8 cellular contexts compared by ENCODE assay signal in the genomic region with DNA sequence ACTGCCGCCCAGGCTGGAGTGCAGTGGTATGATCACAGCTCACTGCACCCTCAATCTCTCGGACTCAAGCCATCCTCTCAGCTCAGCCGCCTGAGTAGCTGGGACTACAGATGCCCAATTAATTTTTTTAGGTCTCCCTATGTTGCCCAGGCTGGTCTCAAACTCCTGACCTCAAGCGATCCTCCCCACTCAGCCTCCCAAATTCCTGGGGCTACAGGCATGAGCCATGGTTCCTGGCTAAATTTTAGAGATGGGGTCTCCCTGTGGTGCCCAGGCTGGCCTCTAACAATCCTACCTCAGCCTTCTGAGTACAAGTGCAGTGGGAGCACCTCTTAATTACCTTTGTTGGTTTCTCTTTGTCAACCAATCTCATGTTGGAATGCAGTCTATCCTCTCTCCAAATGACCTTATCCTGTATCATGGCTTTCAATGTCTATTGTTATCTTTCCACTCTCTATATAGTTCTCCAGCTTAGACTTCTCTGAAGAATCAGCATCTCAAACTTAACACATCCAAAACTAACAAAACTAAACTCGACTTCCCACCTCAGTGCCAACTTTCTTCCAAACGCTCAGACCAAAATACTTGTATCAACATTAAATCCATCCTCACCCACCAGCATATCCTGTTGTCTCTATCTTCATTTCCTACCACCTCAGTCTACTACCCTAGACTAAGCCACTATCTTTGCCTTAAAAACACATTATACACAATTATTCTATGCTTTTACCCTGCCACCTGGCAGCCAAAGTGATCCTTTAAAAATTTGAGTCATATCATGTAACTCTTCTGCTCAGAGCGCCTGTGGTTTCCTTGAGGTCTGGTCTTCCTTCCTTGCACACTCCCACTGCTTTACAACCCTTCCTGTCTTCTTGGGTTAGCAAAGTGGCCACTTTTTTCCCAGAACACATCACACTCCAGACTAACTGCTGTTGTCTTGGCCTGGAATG. TPM values are rescaled to one million over a fixed set of nuclear protein-coding genes. Genes with fewer than 3 reads are reported as not detected.
DNase-seq lines count a peak whose midpoint lies in the region; ATAC-seq, FAIRE-seq and TF ChIP-seq lines count a peak whose summit lies in the region.

No MANE protein-coding gene starts in this region.

- ATAC-seq in sciatic nerve (no peak), GM18498 (IDR thresholded peaks at IDR 0.05; ENCODE audit: unreplicated experiment) (no peak), GM21526 (IDR thresholded peaks at IDR 0.05; ENCODE audit: low FRiP score, unreplicated experiment) (no peak)

- TF ChIP-seq CTCF in PC-9 (conservative IDR thresholded peaks at IDR 0.05) (no peak), neutrophil (IDR thresholded peaks at IDR 0.05) (no peak)

- peak overlapping the region; percentile 5 for H3K4me3 Mint-ChIP-seq in activated naive CD8-positive, alpha-beta T cell treated with anti-CD3 and anti-CD28 coated beads for 36 hours

- H3K4me3 ChIP-seq in PC-9 (no peak overlapping the region), neutrophil (ENCODE audit: low read depth in 1 of 2, low read length in 1 of 2) (peak overlapping the region in 1 of 2 experiments; percentile 5)

- intact Hi-C loops in PC-9 (cut with micrococcal nuclease; ENCODE audit: unreplicated experiment), result loop anchor here (2.0 to 5.0 kb wide), 3 partner anchors 33 to 128 kb away; partner anchors contain the start of gene COG3
- intact Hi-C loops in sciatic nerve (cut with DNase I), result no loop called here

- CTCF ChIA-PET in PC-9 (lab: Charles Lee), result no interaction called here

- peak overlapping the region; percentile 25 for H3K4me2 ChIP-seq in PC-9

- peaks cover 62% of the 10 kb centered on the region for H4K20me1 ChIP-seq in PC-9 (ENCODE audit: insufficient read depth)

- no peaks in the 10 kb centered on the region for H3K9me2 ChIP-seq in PC-9 (ENCODE audit: insufficient read depth)

- H3K36me3 Mint-ChIP-seq in activated naive CD8-positive, alpha-beta T cell treated with anti-CD3 and anti-CD28 coated beads for 36 hours, result peaks cover 56% of the 10 kb centered on the region

- peak; percentile 27; the same call in 1 of the 2 replicates for TF ChIP-seq POLR2A in GM12891 (IDR thresholded peaks at IDR 0.05; ENCODE audit: low read depth, low read length)

- no peaks in the 10 kb centered on the region for H3K9me3 Mint-ChIP-seq in activated naive CD8-positive, alpha-beta T cell treated with anti-CD3 and anti-CD28 coated beads for 36 hours

- H2AFZ ChIP-seq in PC-9, result no peak overlapping the region

- peaks cover 84% of the 10 kb centered on the region for H3K4me1 Mint-ChIP-seq in activated naive CD8-positive, alpha-beta T cell treated with anti-CD3 and anti-CD28 coated beads for 36 hours

- BruUV-seq in PC-9 (replicated peaks; lab: Mats Ljungman, UMichigan), result no TSS peak

- no peaks in the 10 kb centered on the region for H3K27me3 ChIP-seq in PC-9 (ENCODE audit: insufficient read depth, low read depth)
- no peaks in the 10 kb centered on the region for H3K27me3 ChIP-seq in neutrophil

- DNase-seq in GM12891 (ENCODE audit: insufficient read length, low spot score) (no peak), PC-9 (no peak), sciatic nerve (ENCODE audit: low spot score) (no peak), pons (ENCODE audit: low spot score) (no peak)
- DNase-seq in activated naive CD8-positive, alpha-beta T cell treated with anti-CD3 and anti-CD28 coated beads for 36 hours, result peak; percentile 18

- peaks cover 38% of the 10 kb centered on the region for H3K79me2 ChIP-seq in PC-9 (ENCODE audit: low read depth)

- H3K4me1 ChIP-seq in PC-9 (replicated peaks; ENCODE audit: insufficient read depth), result peaks cover 93% of the 10 kb centered on the region
- H3K4me1 ChIP-seq in neutrophil (ENCODE audit: control insufficient read depth in 1 of 2, insufficient read depth in 1 of 2, low read depth in 1 of 2, low read length in 1 of 2), result peaks cover 100% of the 10 kb centered on the region in 2 experiments

- POLR2A ChIA-PET in PC-9 (lab: Charles Lee; ENCODE audit: unreplicated experiment), result interaction anchor here (0.7 kb wide), 1 partner anchor 25 kb away, joined by 4 read pairs; no protein-coding TSS in a partner anchor

- H3K36me3 ChIP-seq in PC-9 (ENCODE audit: low read depth) (peaks cover 45% of the 10 kb centered on the region), neutrophil (peaks cover 41% of the 10 kb centered on the region)

- peaks cover 3% of the 10 kb centered on the region for H3K27me3 Mint-ChIP-seq in activated naive CD8-positive, alpha-beta T cell treated with anti-CD3 and anti-CD28 coated beads for 36 hours

- H3F3A ChIP-seq in PC-9 (ENCODE audit: insufficient read depth, low read depth), result peaks cover 97% of the 10 kb centered on the region

- H3K9me3 ChIP-seq in PC-9 (ENCODE audit: insufficient read depth, low read depth), result no peaks in the 10 kb centered on the region
- H3K9me3 ChIP-seq in neutrophil, result no peaks in the 10 kb centered on the region

- H3K27ac ChIP-seq in PC-9, result peak overlapping the region; percentile 66
- H3K27ac ChIP-seq in neutrophil, result peak overlapping the region; percentile 77

- FAIRE-seq in GM12891 (lab: Jason Lieb, UNC), result peak; percentile 16

- H3K27ac Mint-ChIP-seq in activated naive CD8-positive, alpha-beta T cell treated with anti-CD3 and anti-CD28 coated beads for 36 hours, result peak overlapping the region; percentile 63

TF ChIP-seq in GM12891, 5 proteins besides CTCF, POLR2A, EP300 and RAD21:
- no peak for TF ChIP-seq TAF1 (IDR thresholded peaks at IDR 0.05; ENCODE audit: low read depth, low read length)
- peak; percentile 5; the same call in 1 of the 2 replicates for TF ChIP-seq POLR2AphosphoS5 (IDR thresholded peaks at IDR 0.05; ENCODE audit: low read depth, low read length)

RNA-seq across cellular contexts. Expression of gene TPT1, which starts 6.7 kb away (rescaled TPM):
- 5,358 TPM for polyA plus RNA-seq in GM12891 (2012; ENCODE audit: low read depth, missing spikeins)
- 1,968 and 2,237 TPM in 2 replicates for total RNA-seq in PC-9 (2021)
- 1,000 to 10,000 TPM; 3,217 to 3,223 TPM for total RNA-seq in activated naive CD8-positive, alpha-beta T cell treated with anti-CD3 and anti-CD28 coated beads for 36 hours
- total RNA-seq in sciatic nerve, result 3,518 TPM
